ENCODE assay signal across 15 cellular contexts in the genomic region with DNA sequence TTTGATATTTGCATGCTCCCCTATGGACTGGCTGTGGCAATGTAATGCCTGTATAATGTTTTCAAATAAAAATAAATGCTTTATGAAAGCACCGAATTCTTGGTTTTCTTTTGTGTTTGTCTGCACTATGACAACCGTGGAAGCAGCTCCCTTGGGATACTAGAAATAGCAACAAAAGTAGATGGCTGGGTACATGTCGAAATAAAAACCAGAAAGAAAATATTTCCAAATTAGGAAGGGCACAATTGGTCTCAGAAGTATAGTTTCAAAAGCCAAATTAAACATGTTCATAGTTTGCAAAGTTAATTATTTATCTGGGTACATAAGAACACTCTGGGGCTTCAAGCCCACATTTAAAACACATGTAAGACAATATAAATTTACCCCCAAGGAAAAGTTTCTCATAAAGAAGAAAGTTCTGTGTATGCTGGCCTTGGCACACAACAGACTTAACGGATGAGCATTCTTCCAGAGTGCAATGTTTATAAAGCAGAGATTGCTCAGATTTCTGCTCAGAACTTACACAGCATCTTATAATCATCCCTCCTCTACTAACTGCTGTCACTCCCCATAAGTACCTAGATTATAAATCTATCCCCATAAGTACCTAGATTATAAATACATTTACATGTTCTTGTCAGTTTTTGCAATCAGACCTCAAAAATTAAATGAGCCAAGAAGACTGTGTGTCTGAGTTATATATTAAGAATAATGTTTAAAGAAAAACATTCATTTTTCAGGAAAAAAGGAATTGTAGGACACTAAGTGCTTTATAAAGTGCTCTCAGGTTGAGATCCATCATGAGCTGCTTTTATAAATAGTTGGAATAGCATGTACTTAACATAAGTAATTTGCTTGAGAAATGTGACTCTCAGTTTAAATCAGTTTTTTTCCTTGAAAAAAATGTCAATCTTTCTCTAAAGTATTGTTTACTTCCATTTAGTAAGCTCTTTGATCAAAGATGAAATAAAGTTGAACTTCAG.
DNase-seq lines count a peak whose midpoint lies in the region; ATAC-seq and TF ChIP-seq lines count a peak whose summit lies in the region.
"Had no signal": no experiment of that assay in that cellular context is flagged by ENCODE, and none has a peak within 500 bp of the region (broad histone marks: within the 10 kb centered on the region; RNA-seq: fewer than 3 reads in every experiment).

No MANE protein-coding gene starts in this region.

- no peaks in the 10 kb centered on the region for H3K9me3 Mint-ChIP-seq in osteocyte (ENCODE audit: unreplicated experiment)
- H3K9me3 Mint-ChIP-seq: activated naive CD4-positive, alpha-beta T cell treated with anti-CD3 and anti-CD28 coated beads, Interleukin-2, amount 10 ng/mL, durations not matched to agents 7 days and 5 days had no signal

- no peaks in the 10 kb centered on the region for H3K36me3 Mint-ChIP-seq in osteocyte (ENCODE audit: unreplicated experiment)
- H3K36me3 Mint-ChIP-seq: activated naive CD4-positive, alpha-beta T cell treated with anti-CD3 and anti-CD28 coated beads, Interleukin-2, amount 10 ng/mL, durations not matched to agents 7 days and 5 days had no signal

- ATAC-seq in Right ventricle myocardium inferior, result peak; percentile 50
- no peak for ATAC-seq in GM18505 (IDR thresholded peaks at IDR 0.05; ENCODE audit: unreplicated experiment)
- no peak for ATAC-seq in HG03196 (IDR thresholded peaks at IDR 0.05; ENCODE audit: unreplicated experiment)

- DNase-seq in Right ventricle myocardium inferior (ENCODE audit: missing footprints) (no peak), cardiac septum (ENCODE audit: low spot score) (no peak), fibroblast of pulmonary artery (ENCODE audit: low read depth) (peak; percentile 19), osteocyte (ENCODE audit: extremely low spot score, unreplicated experiment) (no peak), foreskin melanocyte (no peak)
- DNase-seq in stimulated activated naive CD4-positive, alpha-beta T cell treated with Interleukin-2 at 50 U/mL for 16 hours (lab: John Stamatoyannopoulos, UW), result no peak
- DNase-seq: activated CD4-positive, alpha-beta T cell treated with anti-CD3 and anti-CD28 coated beads, Interleukin-2, amount 50 U/mL, for 48 hours; activated naive CD4-positive, alpha-beta T cell treated with anti-CD3 and anti-CD28 coated beads, Interleukin-2, amount 10 ng/mL, durations not matched to agents 7 days and 5 days; dermis blood vessel endothelial cell; DMS153; hypothalamus; NCI-H1436; small intestine had no signal

- TF ChIP-seq CTCF in fibroblast of pulmonary artery (IDR thresholded peaks at IDR 0.05; ENCODE audit: low read length, missing control alignments) (no peak), osteocyte (IDR thresholded peaks at IDR 0.05) (no peak)

- H3K4me3 ChIP-seq in fibroblast of pulmonary artery (replicated peaks; ENCODE audit: low read depth, low read length), result no peak overlapping the region

- no peak overlapping the region for H3K4me3 Mint-ChIP-seq in osteocyte (ENCODE audit: unreplicated experiment)
- H3K4me3 Mint-ChIP-seq: activated naive CD4-positive, alpha-beta T cell treated with anti-CD3 and anti-CD28 coated beads, Interleukin-2, amount 10 ng/mL, durations not matched to agents 7 days and 5 days had no signal

- intact Hi-C loops in Right ventricle myocardium inferior (cut with DNase I) (no loop called here), cardiac septum (cut with DNase I) (loop anchor here (5.0 kb wide), 1 partner anchor 54 kb away; no protein-coding TSS in a partner anchor)

- peaks cover 15% of the 10 kb centered on the region for H3K27me3 Mint-ChIP-seq in osteocyte (ENCODE audit: unreplicated experiment)

- H3K27ac Mint-ChIP-seq in osteocyte (ENCODE audit: unreplicated experiment), result peak overlapping the region; percentile 76
- H3K27ac Mint-ChIP-seq: activated naive CD4-positive, alpha-beta T cell treated with anti-CD3 and anti-CD28 coated beads, Interleukin-2, amount 10 ng/mL, durations not matched to agents 7 days and 5 days had no signal

- H3K4me1 Mint-ChIP-seq in osteocyte (ENCODE audit: unreplicated experiment), result peaks cover 25% of the 10 kb centered on the region
- H3K4me1 Mint-ChIP-seq: activated naive CD4-positive, alpha-beta T cell treated with anti-CD3 and anti-CD28 coated beads, Interleukin-2, amount 10 ng/mL, durations not matched to agents 7 days and 5 days had no signal

- TF ChIP-seq POLR2A in GM18505 (IDR thresholded peaks at IDR 0.05; ENCODE audit: borderline replicate concordance, extremely low read depth, insufficient read depth, insufficient read length), result no peak
